In the genomic region with DNA sequence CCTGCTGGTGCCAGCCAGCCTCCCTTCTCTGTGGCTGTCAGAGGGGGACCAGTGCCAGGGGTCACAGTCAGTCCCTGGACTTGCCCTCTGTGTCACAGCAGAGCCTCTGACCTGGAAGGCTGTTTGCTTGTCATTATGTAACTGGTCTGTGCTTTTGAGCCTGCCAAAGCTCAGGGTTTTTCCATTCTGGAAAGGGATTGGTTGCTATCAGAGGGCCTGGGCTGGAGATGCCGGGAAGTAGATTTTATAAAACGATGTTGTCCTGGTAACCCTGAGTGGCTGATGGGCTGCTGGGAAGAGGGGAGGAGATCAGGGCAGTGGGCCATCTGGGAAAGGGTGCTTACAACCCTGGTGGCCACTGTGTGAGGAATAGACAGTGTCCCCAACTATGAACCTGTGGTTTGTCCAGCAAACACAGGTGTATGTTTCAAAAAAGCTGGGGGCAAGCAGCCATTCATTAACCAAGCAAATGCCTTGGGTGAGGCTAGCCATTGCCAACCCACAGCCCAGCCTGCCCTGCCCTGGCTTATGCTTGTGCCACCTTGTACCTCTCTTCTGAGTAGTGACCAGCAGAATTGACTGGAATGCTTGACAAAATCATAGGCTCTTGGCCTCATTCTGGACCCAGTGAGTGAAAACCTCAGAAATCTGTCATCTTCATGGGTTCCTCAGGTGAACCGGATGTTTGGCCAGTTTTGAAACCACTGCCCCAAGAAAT, we compare ENCODE assay signal across 2 cellular contexts.
TF ChIP-seq lines count a peak whose summit lies in the region.

No MANE protein-coding gene starts in this region.

TF ChIP-seq in SK-N-SH, 30 proteins besides CTCF, POLR2A, EP300 and RAD21 (continued from another document):
- TF ChIP-seq YY1 (IDR thresholded peaks at IDR 0.05; ENCODE audit: low read depth) (no peak), ELF1 (IDR thresholded peaks at IDR 0.05) (no peak), IRF3 (IDR thresholded peaks at IDR 0.05; ENCODE audit: low read depth, low read length) (no peak), RCOR1 (IDR thresholded peaks at IDR 0.05; ENCODE audit: low read length) (no peak), NFIC (IDR thresholded peaks at IDR 0.05; ENCODE audit: borderline replicate concordance) (no peak), PBX3 (IDR thresholded peaks at IDR 0.05) (no peak), FOXJ3 (CRISPR knock-in tag; IDR thresholded peaks at IDR 0.05) (no peak), TEAD4 (IDR thresholded peaks at IDR 0.05; ENCODE audit: borderline replicate concordance, insufficient read depth) (no peak)
- TF ChIP-seq, protein P1, sequence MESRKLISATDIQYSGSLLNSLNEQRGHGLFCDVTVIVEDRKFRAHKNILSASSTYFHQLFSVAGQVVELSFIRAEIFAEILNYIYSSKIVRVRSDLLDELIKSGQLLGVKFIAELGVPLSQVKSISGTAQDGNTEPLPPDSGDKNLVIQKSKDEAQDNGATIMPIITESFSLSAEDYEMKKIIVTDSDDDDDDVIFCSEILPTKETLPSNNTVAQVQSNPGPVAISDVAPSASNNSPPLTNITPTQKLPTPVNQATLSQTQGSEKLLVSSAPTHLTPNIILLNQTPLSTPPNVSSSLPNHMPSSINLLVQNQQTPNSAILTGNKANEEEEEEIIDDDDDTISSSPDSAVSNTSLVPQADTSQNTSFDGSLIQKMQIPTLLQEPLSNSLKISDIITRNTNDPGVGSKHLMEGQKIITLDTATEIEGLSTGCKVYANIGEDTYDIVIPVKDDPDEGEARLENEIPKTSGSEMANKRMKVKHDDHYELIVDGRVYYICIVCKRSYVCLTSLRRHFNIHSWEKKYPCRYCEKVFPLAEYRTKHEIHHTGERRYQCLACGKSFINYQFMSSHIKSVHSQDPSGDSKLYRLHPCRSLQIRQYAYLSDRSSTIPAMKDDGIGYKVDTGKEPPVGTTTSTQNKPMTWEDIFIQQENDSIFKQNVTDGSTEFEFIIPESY (IDR thresholded peaks at IDR 0.05; ENCODE audit: borderline replicate concordance, low read depth): no peak
TF ChIP-seq in SK-N-SH: peak in this region for 0.

TF ChIP-seq in SK-N-SH treated with all-trans-retinoic acid at 6 μM for 48 hours, 23 proteins besides CTCF, POLR2A, EP300 and RAD21 (continued from another document):
- TF ChIP-seq TSHZ2 (CRISPR knock-in tag; IDR thresholded peaks at IDR 0.05) (no peak), ZFP30 (CRISPR knock-in tag; IDR thresholded peaks at IDR 0.05) (no peak), CSRNP3 (CRISPR knock-in tag; IDR thresholded peaks at IDR 0.05) (no peak), PPARA (CRISPR knock-in tag; IDR thresholded peaks at IDR 0.05; ENCODE audit: borderline replicate concordance) (no peak), POU6F1 (CRISPR knock-in tag; IDR thresholded peaks at IDR 0.05; ENCODE audit: borderline replicate concordance, low read depth) (no peak), RARB (CRISPR knock-in tag; IDR thresholded peaks at IDR 0.05) (no peak), ZNF565 (CRISPR knock-in tag; conservative IDR thresholded peaks at IDR 0.05; ENCODE audit: low read depth) (no peak), ARNTL (CRISPR knock-in tag; IDR thresholded peaks at IDR 0.05; ENCODE audit: borderline replicate concordance, low read depth) (no peak), ZNF8 (CRISPR knock-in tag; IDR thresholded peaks at IDR 0.05) (no peak), CSDC2 (CRISPR knock-in tag; IDR thresholded peaks at IDR 0.05) (no peak)
